1 cellular context compared by ENCODE assay signal in genomic region chr3:191328383-191328962, GRCh38.
TF ChIP-seq lines count a peak whose summit lies in the region.

No MANE protein-coding gene starts in this region.

TF ChIP-seq in endothelial cell of umbilical vein, 7 proteins besides CTCF, POLR2A, EP300 and RAD21:
- TF ChIP-seq JUN (IDR thresholded peaks at IDR 0.05; ENCODE audit: borderline replicate concordance, insufficient read depth, insufficient read length, low read depth) (no peak), FOS (IDR thresholded peaks at IDR 0.05; ENCODE audit: borderline replicate concordance, insufficient read depth, low read length) (peak; percentile 45), GATA2 (IDR thresholded peaks at IDR 0.05; ENCODE audit: insufficient read depth, insufficient read length, low read depth, low read length) (no peak), MYC (IDR thresholded peaks at IDR 0.05; ENCODE audit: low read depth, low read length) (no peak), MAX (IDR thresholded peaks at IDR 0.05; ENCODE audit: insufficient read depth, insufficient read length) (no peak)
